Comparison of ENCODE assay signal across 16 cellular contexts in the genomic region with DNA sequence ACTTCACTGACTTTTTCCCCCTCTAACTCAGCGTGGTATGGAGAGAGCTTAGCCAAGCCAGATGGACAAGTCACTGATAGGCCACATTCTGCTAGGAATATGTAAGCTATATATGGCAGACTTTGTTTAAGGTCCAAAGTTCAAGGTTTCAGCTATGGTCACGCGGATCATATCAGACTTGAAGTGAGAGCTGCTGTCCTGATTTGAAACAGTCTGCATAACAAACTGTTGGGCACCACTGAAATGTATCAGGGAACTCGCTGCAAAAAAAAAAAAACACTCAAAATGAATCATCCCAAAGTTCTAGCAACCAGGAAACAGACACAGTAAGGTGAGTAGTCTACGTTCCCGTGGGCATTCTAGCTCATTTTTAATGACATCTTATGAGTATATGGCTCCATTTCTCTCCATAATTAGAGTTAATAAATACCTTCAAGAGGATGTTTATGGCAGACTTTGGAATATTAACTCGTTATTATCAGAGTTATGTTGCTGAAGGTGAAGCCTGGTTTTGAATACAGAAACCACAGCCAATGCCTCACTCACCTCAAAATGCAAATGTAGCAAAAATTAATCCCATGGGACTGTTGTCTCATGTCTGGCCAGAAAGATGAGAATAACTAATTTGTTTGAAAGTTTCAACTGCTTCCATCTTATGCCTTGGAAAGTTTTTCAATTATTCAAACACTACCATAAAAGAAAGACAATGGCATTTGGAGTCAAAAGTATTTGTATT. TPM values are rescaled to one million over a fixed set of nuclear protein-coding genes. Genes with fewer than 3 reads are reported as not detected.
DNase-seq lines count a peak whose midpoint lies in the region; ATAC-seq and TF ChIP-seq lines count a peak whose summit lies in the region.
"Had no signal": no experiment of that assay in that cellular context is flagged by ENCODE, and none has a peak within 500 bp of the region (broad histone marks: within the 10 kb centered on the region; RNA-seq: fewer than 3 reads in every experiment).

No MANE protein-coding gene starts in this region.

- CTCF ChIA-PET in mammary epithelial cell (lab: Charles Lee; ENCODE audit: low non-redundant PET) = interaction anchor here (0.6 kb wide), 3 partner anchors 9 to 1123 kb away, joined by 3 to 7 read pairs (median 4); no protein-coding TSS in a partner anchor

- H3K4me3 ChIP-seq in mammary epithelial cell (replicated peaks in 1 of 3; ENCODE audit: insufficient read depth in 1 of 3, low read depth in 2 of 3, low read length in 3 of 3) (no peak overlapping the region), tibial artery (no peak overlapping the region)

- H3K9me3 Mint-ChIP-seq in nephron progenitor cell = no peaks in the 10 kb centered on the region
- H3K9me3 Mint-ChIP-seq: CD4-positive, alpha-beta T cell; nephron had no signal

- no peak overlapping the region for H2AFZ ChIP-seq in mammary epithelial cell (ENCODE audit: low read depth, low read length)

- no peak for TF ChIP-seq CTCF in mammary epithelial cell (conservative IDR thresholded peaks at IDR 0.05 in 1 of 2, IDR thresholded peaks at IDR 0.05 in 1 of 2; ENCODE audit: extremely low read depth in 1 of 2, insufficient read depth in 1 of 2, low read depth in 1 of 2, low read length in 2 of 2)
- no peak for TF ChIP-seq CTCF in tibial artery (IDR thresholded peaks at IDR 0.05)
- no peak for TF ChIP-seq CTCF in nephron progenitor cell (IDR thresholded peaks at IDR 0.05)

- H4K20me1 ChIP-seq in mammary epithelial cell (ENCODE audit: insufficient read depth, low read length) = no peaks in the 10 kb centered on the region

- 66% methylated on average over 7 of the region's 7 CpGs for WGBS in mammary epithelial cell (ENCODE audit: low coverage, missing lambda C conversion rate)

- peaks cover 7% of the 10 kb centered on the region for H3K27me3 Mint-ChIP-seq in nephron progenitor cell (ENCODE audit: low read depth, poor library complexity)
- H3K27me3 Mint-ChIP-seq: CD4-positive, alpha-beta T cell had no signal

- H3K79me2 ChIP-seq in mammary epithelial cell (ENCODE audit: insufficient read depth, low read length) = no peaks in the 10 kb centered on the region

- H3K4me2 ChIP-seq in mammary epithelial cell (ENCODE audit: insufficient read depth, low read depth, low read length) = no peak overlapping the region
- H3K4me2 ChIP-seq: KMS-11 had no signal

- peak; percentile 26 for DNase-seq in mammary epithelial cell
- no peak for DNase-seq in tibial artery
- no peak for DNase-seq in OCI-M1 (lab: John Stamatoyannopoulos, UW)
- DNase-seq in activated T-cell treated with anti-CD3 and anti-CD28 coated beads, Interleukin-2, amount 50 U/mL, for 1 hour = no peak
- no peak for DNase-seq in nephron progenitor cell
- DNase-seq: activated CD8-positive, alpha-beta T cell treated with anti-CD3 and anti-CD28 coated beads, Interleukin-2, amount 10 ng/mL, durations not matched to agents 7 days and 5 days; activated naive CD4-positive, alpha-beta T cell treated with Interleukin-2 at 50 U/mL for 16 hours; CD4-positive, alpha-beta T cell; central memory CD4-positive, alpha-beta T cell; left ventricle myocardium superior; NCI-H1930; SIG-M5 had no signal

- H3K27me3 ChIP-seq in mammary epithelial cell (ENCODE audit: insufficient read depth, low read length) (no peaks in the 10 kb centered on the region), tibial artery (no peaks in the 10 kb centered on the region)

- no peak overlapping the region for H3K27ac Mint-ChIP-seq in nephron progenitor cell
- H3K27ac Mint-ChIP-seq: activated CD8-positive, alpha-beta T cell treated with anti-CD3 and anti-CD28 coated beads, Interleukin-2, amount 10 ng/mL, durations not matched to agents 7 days and 5 days; CD4-positive, alpha-beta T cell had no signal

- H3K9ac ChIP-seq in mammary epithelial cell (ENCODE audit: insufficient read depth, low read length) = no peak overlapping the region
- H3K9ac ChIP-seq: KMS-11 had no signal

- no peaks in the 10 kb centered on the region for H3K36me3 Mint-ChIP-seq in nephron progenitor cell (ENCODE audit: low read depth)

- intact Hi-C loops in mammary epithelial cell (cut with micrococcal nuclease) (no loop called here), tibial artery (cut with DNase I; ENCODE audit: low total_unique reads) (no loop called here)

- in situ Hi-C loops in mammary epithelial cell (cut with MboI; ENCODE audit: low sequenced_read_pairs in 2 of 2) = no loop called here

- no peak overlapping the region for H3K4me3 Mint-ChIP-seq in nephron progenitor cell
- H3K4me3 Mint-ChIP-seq: activated CD8-positive, alpha-beta T cell treated with anti-CD3 and anti-CD28 coated beads, Interleukin-2, amount 10 ng/mL, durations not matched to agents 7 days and 5 days; CD4-positive, alpha-beta T cell; nephron had no signal

- H3K9me3 ChIP-seq in mammary epithelial cell (replicated peaks; ENCODE audit: insufficient read depth, low read length) (no peaks in the 10 kb centered on the region), tibial artery (no peaks in the 10 kb centered on the region)

- no peaks in the 10 kb centered on the region for H3K4me1 ChIP-seq in mammary epithelial cell (ENCODE audit: insufficient read depth, low read length)
- H3K4me1 ChIP-seq in tibial artery = peaks cover 0 to 32% (median 2%) of the 10 kb centered on the region in 4 donors

- dilution Hi-C loops in mammary epithelial cell (cut with HindIII; ENCODE audit: low sequenced_read_pairs) = no loop called here

- H3K4me1 Mint-ChIP-seq in nephron progenitor cell = peaks cover 10% of the 10 kb centered on the region
- H3K4me1 Mint-ChIP-seq: nephron had no signal

- H3K27ac ChIP-seq in mammary epithelial cell (ENCODE audit: insufficient read depth, low read depth, low read length) (no peak overlapping the region), tibial artery (peak overlapping the region; percentile 58 to 70)
- H3K27ac ChIP-seq: KMS-11 had no signal

- H3K36me3 ChIP-seq in mammary epithelial cell (ENCODE audit: insufficient read depth, low read length) (no peaks in the 10 kb centered on the region), tibial artery (peaks cover 0 to 9% (median 0%) of the 10 kb centered on the region in 3 donors)

- ATAC-seq in GM19324 (IDR thresholded peaks at IDR 0.05; ENCODE audit: low FRiP score, unreplicated experiment) (peak; percentile 49), HG03432 (IDR thresholded peaks at IDR 0.05; ENCODE audit: unreplicated experiment) (peak; percentile 51)
- ATAC-seq: activated CD8-positive, alpha-beta T cell treated with anti-CD3 and anti-CD28 coated beads, Interleukin-2, amount 10 ng/mL, durations not matched to agents 7 days and 5 days had no signal

- BruUV-seq in mammary epithelial cell (replicated peaks; lab: Mats Ljungman, UMichigan) = no TSS peak

RNA-seq across cellular contexts. Expression of a gene that starts 12.3 kb away (rescaled TPM):
- 10 to 100 TPM; 16.3 to 27.8 TPM for total RNA-seq in mammary epithelial cell
- polyA plus RNA-seq in mammary epithelial cell = 10.2 TPM
- 2.6 TPM for polyA minus RNA-seq in mammary epithelial cell

RNA-seq across cellular contexts. Expression of a gene that starts 12.6 kb away (rescaled TPM):
- total RNA-seq in mammary epithelial cell = 10 to 100 TPM; 11.3 to 13.7 TPM
- polyA plus RNA-seq in mammary epithelial cell = 8.4 TPM
- polyA minus RNA-seq in mammary epithelial cell = 16.7 TPM
